ENCODE assay signal across 10 cellular contexts in the genomic region with DNA sequence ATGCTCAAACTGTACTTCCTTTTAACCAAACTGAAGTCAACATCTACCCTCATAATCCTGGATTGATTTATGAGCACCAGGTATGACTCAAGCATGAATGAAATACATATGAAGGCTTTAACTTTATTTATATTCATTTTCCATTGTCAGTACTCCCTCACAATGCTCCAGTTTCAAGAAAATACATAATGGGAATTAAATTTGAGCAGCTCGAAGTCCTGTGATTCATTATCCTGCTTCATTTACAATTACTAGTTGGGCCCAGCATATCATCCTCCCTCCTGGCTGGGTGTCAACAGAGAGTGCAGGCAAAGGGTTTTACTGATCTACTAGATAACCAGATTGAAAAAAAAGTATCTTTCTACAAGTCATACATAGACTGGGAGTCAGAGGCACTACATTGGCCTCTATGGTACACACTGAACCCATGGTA. TPM values are rescaled to one million over a fixed set of nuclear protein-coding genes. Genes with fewer than 3 reads are reported as not detected.
DNase-seq lines count a peak whose midpoint lies in the region; ATAC-seq and TF ChIP-seq lines count a peak whose summit lies in the region.
"Had no signal": no experiment of that assay in that cellular context is flagged by ENCODE, and none has a peak within 500 bp of the region (broad histone marks: within the 10 kb centered on the region; RNA-seq: fewer than 3 reads in every experiment).

No MANE protein-coding gene starts in this region.

- 50 to 70% methylated on average over 1 of the region's 1 CpG for WGBS in transverse colon (ENCODE audit: low coverage in 1 of 2), 2 donors

- TF ChIP-seq CTCF in transverse colon (IDR thresholded peaks at IDR 0.05): no peak

- H3K9ac ChIP-seq in adipocyte (ENCODE audit: low read length): peak overlapping the region; percentile 67

- H3K4me1 Mint-ChIP-seq in activated naive CD4-positive, alpha-beta T cell treated with anti-CD3 and anti-CD28 coated beads for 36 hours (ENCODE audit: low read depth): peaks cover 76% of the 10 kb centered on the region
- no peaks in the 10 kb centered on the region for H3K4me1 Mint-ChIP-seq in memory B cell

- no peaks in the 10 kb centered on the region for H3K27me3 Mint-ChIP-seq in activated naive CD4-positive, alpha-beta T cell treated with anti-CD3 and anti-CD28 coated beads for 36 hours (ENCODE audit: low read depth)
- H3K27me3 Mint-ChIP-seq in memory B cell: no peaks in the 10 kb centered on the region

- in situ Hi-C loops in transverse colon (cut with MboI; ENCODE audit: low pct_ligation_motif_present in 1 of 4, low pct_unique_long_range_greater_than_20kb in 1 of 4, low sequenced_read_pairs in 3 of 4): no loop called here

- H3K4me3 Mint-ChIP-seq in activated naive CD4-positive, alpha-beta T cell treated with anti-CD3 and anti-CD28 coated beads for 36 hours: no peak overlapping the region
- H3K4me3 Mint-ChIP-seq in memory B cell: no peak overlapping the region
- H3K4me3 Mint-ChIP-seq: neural crest cell had no signal

- H3K36me3 Mint-ChIP-seq in activated naive CD4-positive, alpha-beta T cell treated with anti-CD3 and anti-CD28 coated beads for 36 hours (ENCODE audit: low read depth): peaks cover 35% of the 10 kb centered on the region
- peaks cover 7% of the 10 kb centered on the region for H3K36me3 Mint-ChIP-seq in memory B cell

- H3K9me3 ChIP-seq in adipocyte (ENCODE audit: control insufficient read depth, low read length) (no peaks in the 10 kb centered on the region), transverse colon (no peaks in the 10 kb centered on the region)

- H3K36me3 ChIP-seq in adipocyte (ENCODE audit: control insufficient read depth, insufficient read depth, low read length, severe bottlenecking): peaks cover 44% of the 10 kb centered on the region
- peaks cover 0 to 19% (median 6%) of the 10 kb centered on the region in 4 donors for H3K36me3 ChIP-seq in transverse colon

- H3K4me3 ChIP-seq in adipocyte (ENCODE audit: low read length) (peak overlapping the region; percentile 31), transverse colon (no peak overlapping the region)

- peak overlapping the region; percentile 59 to 79 (median 78) for H3K27ac ChIP-seq in transverse colon

- H3K4me1 ChIP-seq in adipocyte (ENCODE audit: control insufficient read depth, insufficient read depth, low read length): peaks cover 82% of the 10 kb centered on the region
- H3K4me1 ChIP-seq in transverse colon: peaks cover 16 to 80% (median 32%) of the 10 kb centered on the region in 4 donors

- DNase-seq in activated naive CD4-positive, alpha-beta T cell treated with anti-CD3 and anti-CD28 coated beads for 36 hours: no peak
- no peak for DNase-seq in activated naive CD4-positive, alpha-beta T cell treated with Interleukin-2 at 50 U/mL for 16 hours
- DNase-seq in adipocyte (ENCODE audit: low read depth) (peak; percentile 54), memory B cell (ENCODE audit: low spot score in 2 of 2) (no peak), transverse colon (peak; percentile 12), NCI-H82 treated with DMSO at 0.1 percent for 48 hours (lab: John Stamatoyannopoulos, UW; ENCODE audit: unreplicated experiment) (no peak)
- DNase-seq: AML-193 had no signal

- CTCF ChIA-PET in activated naive CD4-positive, alpha-beta T cell treated with anti-CD3 and anti-CD28 coated beads for 36 hours (lab: Charles Lee): no interaction called here

- TF ChIP-seq POLR2A in transverse colon (IDR thresholded peaks at IDR 0.05): no peak

- intact Hi-C loops in activated naive CD4-positive, alpha-beta T cell treated with anti-CD3 and anti-CD28 coated beads for 36 hours (cut with micrococcal nuclease): no loop called here
- intact Hi-C loops in transverse colon (cut with DNase I; ENCODE audit: low total_unique reads): no loop called here

- H3K27ac Mint-ChIP-seq in activated naive CD4-positive, alpha-beta T cell treated with anti-CD3 and anti-CD28 coated beads for 36 hours: peak overlapping the region; percentile 84
- peak overlapping the region; percentile 31 for H3K27ac Mint-ChIP-seq in memory B cell

- ATAC-seq in memory B cell (ENCODE audit: low read depth) (no peak), HG03439 (IDR thresholded peaks at IDR 0.05; ENCODE audit: unreplicated experiment) (no peak), GM19324 (IDR thresholded peaks at IDR 0.05; ENCODE audit: low FRiP score, unreplicated experiment) (no peak)

- no peak for TF ChIP-seq EP300 in transverse colon (IDR thresholded peaks at IDR 0.05; ENCODE audit: low read depth)

- H3K9me3 Mint-ChIP-seq in activated naive CD4-positive, alpha-beta T cell treated with anti-CD3 and anti-CD28 coated beads for 36 hours: no peaks in the 10 kb centered on the region
- H3K9me3 Mint-ChIP-seq in memory B cell: no peaks in the 10 kb centered on the region
- H3K9me3 Mint-ChIP-seq: neural crest cell had no signal

- H3K27me3 ChIP-seq in adipocyte (replicated peaks; ENCODE audit: control insufficient read depth, insufficient read depth, low read length) (no peaks in the 10 kb centered on the region), transverse colon (no peaks in the 10 kb centered on the region)

RNA-seq across cellular contexts. Expression of a gene that starts 10.1 kb away (rescaled TPM):
- 10 to 100 TPM; 29.9 to 33.5 TPM for total RNA-seq in activated naive CD4-positive, alpha-beta T cell treated with anti-CD3 and anti-CD28 coated beads for 36 hours
- total RNA-seq in transverse colon: 10 to 100 TPM; 40.6 to 96.9 (median 70.6) TPM

Comparison
In these comparisons a context has a peak if more than half of its experiments do, and no peak if none do; other contexts are left out.
1. DNase-seq: peak in adipocyte (single experiment) and transverse colon (single experiment); none in activated naive CD4-positive, alpha-beta T cell treated with anti-CD3 and anti-CD28 coated beads for 36 hours (single experiment), activated naive CD4-positive, alpha-beta T cell treated with Interleukin-2 at 50 U/mL for 16 hours (single experiment), memory B cell (0 of 2) and NCI-H82 treated with DMSO at 0.1 percent for 48 hours (single experiment).